In the genomic region with DNA sequence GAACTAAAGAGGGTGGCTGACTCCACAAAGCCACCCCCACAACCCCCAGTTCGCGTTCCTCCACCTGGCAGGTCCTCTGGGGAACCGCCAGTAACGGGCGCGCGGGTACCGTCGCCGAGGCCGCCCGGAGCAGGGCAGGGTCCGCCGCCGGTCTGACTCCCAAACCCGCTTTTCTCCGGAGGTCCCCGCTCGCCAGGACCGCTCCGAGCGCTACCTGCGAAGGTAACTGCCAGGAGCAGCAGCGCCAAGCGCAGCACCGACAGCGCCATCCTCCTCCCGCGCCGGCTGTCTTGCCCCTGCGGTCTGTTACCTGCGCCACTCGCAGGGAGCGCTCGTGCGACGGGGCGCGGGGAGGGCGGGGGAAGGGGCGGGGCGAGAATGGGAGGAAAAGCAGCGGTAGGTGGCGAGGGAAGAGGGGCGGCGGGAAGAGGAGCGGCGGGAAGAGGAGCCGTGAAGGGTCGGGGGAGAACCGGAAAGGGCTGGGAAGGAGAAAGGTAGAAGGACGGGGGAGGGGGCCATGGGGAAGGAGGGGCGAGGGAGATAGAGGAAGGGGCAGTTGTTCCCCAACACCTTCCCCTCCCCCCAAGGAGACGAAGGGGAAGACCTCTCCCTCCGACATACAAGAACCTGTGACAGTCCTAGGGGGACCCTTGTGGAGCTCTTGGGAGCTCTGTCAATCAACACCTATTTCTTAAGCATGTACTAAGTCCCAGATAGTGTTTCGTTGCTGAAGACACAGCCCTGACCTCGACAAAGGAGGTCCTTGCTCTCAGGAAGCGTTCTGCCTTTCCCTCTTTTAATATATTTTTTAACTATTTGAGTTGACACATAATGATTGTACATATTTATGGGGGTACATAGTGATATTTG, we compare ENCODE assay signal across 8 cellular contexts. TPM values are rescaled to one million over a fixed set of nuclear protein-coding genes. Genes with fewer than 3 reads are reported as not detected.
DNase-seq lines count a peak whose midpoint lies in the region; ATAC-seq and TF ChIP-seq lines count a peak whose summit lies in the region.
"Had no signal": no experiment of that assay in that cellular context is flagged by ENCODE, and none has a peak within 500 bp of the region (broad histone marks: within the 10 kb centered on the region; RNA-seq: fewer than 3 reads in every experiment).

A gene with protein sequence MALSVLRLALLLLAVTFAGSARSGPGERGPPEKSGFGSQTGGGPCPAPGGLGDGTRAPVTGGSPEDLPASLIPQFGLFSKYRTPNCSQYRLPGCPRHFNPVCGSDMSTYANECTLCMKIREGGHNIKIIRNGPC (minus strand): TSS at position 308 of the 870 bp plus-strand sequence. CDS start 39 bp downstream, at position 269.

- peak; percentile 31 for ATAC-seq in GM18520 (IDR thresholded peaks at IDR 0.05; ENCODE audit: unreplicated experiment)
- peak; percentile 55 for ATAC-seq in HG03460 (IDR thresholded peaks at IDR 0.05; ENCODE audit: unreplicated experiment)

- H3K27me3 ChIP-seq in kidney epithelial cell (ENCODE audit: control insufficient read depth, insufficient read depth, low read length): peaks cover 4% of the 10 kb centered on the region

- peak; percentile 35 to 68 (median 60) for DNase-seq in T-helper 1 cell
- no peak for DNase-seq in astrocyte of the cerebellum (ENCODE audit: low read depth)
- DNase-seq in kidney epithelial cell (ENCODE audit: low read depth): no peak
- peak; percentile 40 to 55 (median 50) for DNase-seq in stimulated activated CD4-positive, alpha-beta T cell treated with anti-CD3 and anti-CD28 coated beads, TNF-alpha, amount 100 ng/mL, for 4 hours (ENCODE audit: low read depth in 3 of 3)
- no peak for DNase-seq in superior temporal gyrus (ENCODE audit: extremely low spot score)

- in situ Hi-C loops in astrocyte of the cerebellum (cut with HindIII; ENCODE audit: low sequenced_read_pairs): no loop called here

- no peaks in the 10 kb centered on the region for H3K36me3 ChIP-seq in kidney epithelial cell (ENCODE audit: control insufficient read depth, insufficient read depth, low read length)

- H3K4me3 ChIP-seq in astrocyte of the cerebellum (ENCODE audit: low read depth, low read length) (peak within 1 kb of the TSS; percentile 41), kidney epithelial cell (ENCODE audit: low read depth, low read length) (peak within 1 kb of the TSS; percentile 46)

- TF ChIP-seq CTCF in astrocyte of the cerebellum (IDR thresholded peaks at IDR 0.05; ENCODE audit: low read depth, low read length, missing control alignments) (no peak), kidney epithelial cell (IDR thresholded peaks at IDR 0.05; ENCODE audit: insufficient read depth, low read length, poor library complexity, severe bottlenecking) (peak; percentile 32)

RNA-seq across cellular contexts. Expression of the gene that starts here (rescaled TPM):
- total RNA-seq in kidney epithelial cell: not detected in 2 replicates
- total RNA-seq: lung microvascular endothelial cell had no signal

Comparison
In these comparisons a context has a peak if more than half of its experiments do, and no peak if none do; other contexts are left out.
1. DNase-seq: peak in T-helper 1 cell (5 of 5) and stimulated activated CD4-positive, alpha-beta T cell treated with anti-CD3 and anti-CD28 coated beads, TNF-alpha, amount 100 ng/mL, for 4 hours (3 of 3); none in astrocyte of the cerebellum (single experiment), kidney epithelial cell (single experiment) and superior temporal gyrus (single experiment).